ENCODE assay signal across 11 cellular contexts in the genomic region with DNA sequence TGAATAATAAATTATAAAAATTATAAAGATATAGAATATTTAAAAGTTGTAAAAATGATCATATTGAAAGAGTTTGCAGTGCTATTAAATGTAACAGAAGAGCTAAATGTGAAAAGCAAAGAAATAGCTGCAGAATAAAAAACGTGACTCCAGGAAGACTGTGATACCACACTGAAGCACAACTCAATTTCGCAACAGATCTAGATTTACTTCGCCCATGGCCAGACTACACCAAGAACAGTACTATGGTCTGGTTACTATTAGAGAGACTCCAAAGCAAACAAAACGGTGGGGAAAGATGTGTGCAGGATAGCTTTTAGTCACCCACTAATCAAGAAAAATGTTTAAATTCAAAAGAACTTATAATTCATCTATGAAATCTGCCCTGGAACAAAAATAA. TPM values are rescaled to one million over a fixed set of nuclear protein-coding genes. Genes with fewer than 3 reads are reported as not detected.
A peak's percentile ranks its signal among the peaks of the same experiment; 100 is the strongest.
DNase-seq lines count a peak whose midpoint lies in the region; ATAC-seq, FAIRE-seq and TF ChIP-seq lines count a peak whose summit lies in the region.
"Had no signal": no experiment of that assay in that cellular context is flagged by ENCODE, and none has a peak within 500 bp of the region (broad histone marks: within the 10 kb centered on the region; RNA-seq: fewer than 3 reads in every experiment).

No MANE protein-coding gene starts in this region.

- no peak overlapping the region for H3K27ac ChIP-seq in esophagus squamous epithelium

- no peak for TF ChIP-seq POLR2A in esophagus squamous epithelium (IDR thresholded peaks at IDR 0.05)

- no peaks in the 10 kb centered on the region for H3K27me3 ChIP-seq in esophagus squamous epithelium

- no peak for DNase-seq in stimulated activated naive CD8-positive, alpha-beta T cell treated with anti-CD3 and anti-CD28 coated beads, Interleukin-15, Interleukin-2, amounts not matched to agents 100 U/mL and 50 U/mL, for 24 hours
- DNase-seq in SIG-M5 treated with dmso at 0.1 percent for 504 hours (lab: John Stamatoyannopoulos, UW; ENCODE audit: unreplicated experiment) (peak; percentile 78), fibroblast of pulmonary artery (ENCODE audit: low read depth) (peak; percentile 33), esophagus squamous epithelium (lab: John Stamatoyannopoulos, UW) (no peak), RCC 7860 (ENCODE audit: low spot score) (no peak)
- DNase-seq: activated gamma-delta T cell treated with Interleukin-2 at 50 U/mL for 16 hours; DMS79 treated with DMSO at 0.1 percent for 48 hours; stimulated activated naive CD4-positive, alpha-beta T cell had no signal

- H3K4me3 Mint-ChIP-seq in stimulated activated naive CD8-positive, alpha-beta T cell treated with anti-CD3 and anti-CD28 coated beads, Interleukin-15, Interleukin-2, amounts not matched to agents 100 ng/mL and 50 ng/mL, for 24 hours, result peak overlapping the region; percentile 90

- no peak for FAIRE-seq in RCC 7860 (lab: Jason Lieb, UNC)

- peaks cover 56% of the 10 kb centered on the region for H3K4me1 Mint-ChIP-seq in stimulated activated naive CD8-positive, alpha-beta T cell treated with anti-CD3 and anti-CD28 coated beads, Interleukin-15, Interleukin-2, amounts not matched to agents 100 ng/mL and 50 ng/mL, for 24 hours (ENCODE audit: low read depth)

- no peaks in the 10 kb centered on the region for H3K36me3 ChIP-seq in esophagus squamous epithelium

- no peaks in the 10 kb centered on the region for H3K36me3 Mint-ChIP-seq in stimulated activated naive CD8-positive, alpha-beta T cell treated with anti-CD3 and anti-CD28 coated beads, Interleukin-15, Interleukin-2, amounts not matched to agents 100 ng/mL and 50 ng/mL, for 24 hours (ENCODE audit: low read depth)

- H3K4me3 ChIP-seq in fibroblast of pulmonary artery (replicated peaks; ENCODE audit: low read depth, low read length) (no peak overlapping the region), esophagus squamous epithelium (peak overlapping the region in 1 of 4 donors; percentile 98)

- WGBS in esophagus squamous epithelium, 2 donors, result 31 to 53% methylated on average over 4 of the region's 4 CpGs

- H3K9me3 ChIP-seq in esophagus squamous epithelium, result no peaks in the 10 kb centered on the region

- peaks cover 8 to 42% (median 19%) of the 10 kb centered on the region in 3 donors for H3K4me1 ChIP-seq in esophagus squamous epithelium

- ATAC-seq in stimulated activated naive CD8-positive, alpha-beta T cell treated with anti-CD3 and anti-CD28 coated beads, Interleukin-15, Interleukin-2, amounts not matched to agents 100 U/mL and 50 U/mL, for 24 hours, result no peak
- no peak for ATAC-seq in HG03565 (IDR thresholded peaks at IDR 0.05; ENCODE audit: unreplicated experiment)
- no peak for ATAC-seq in HG02642 (IDR thresholded peaks at IDR 0.05; ENCODE audit: poor library complexity, unreplicated experiment)

- H3K9me3 Mint-ChIP-seq in stimulated activated naive CD8-positive, alpha-beta T cell treated with anti-CD3 and anti-CD28 coated beads, Interleukin-15, Interleukin-2, amounts not matched to agents 100 ng/mL and 50 ng/mL, for 24 hours, result no peaks in the 10 kb centered on the region

- TF ChIP-seq CTCF in fibroblast of pulmonary artery (IDR thresholded peaks at IDR 0.05; ENCODE audit: low read length, missing control alignments) (no peak), esophagus squamous epithelium (IDR thresholded peaks at IDR 0.05) (no peak)

- H3K27ac Mint-ChIP-seq in stimulated activated naive CD8-positive, alpha-beta T cell treated with anti-CD3 and anti-CD28 coated beads, Interleukin-15, Interleukin-2, amounts not matched to agents 100 ng/mL and 50 ng/mL, for 24 hours, result no peak overlapping the region

- intact Hi-C loops in esophagus squamous epithelium (cut with DNase I), result no loop called here

- H3K27me3 Mint-ChIP-seq in stimulated activated naive CD8-positive, alpha-beta T cell treated with anti-CD3 and anti-CD28 coated beads, Interleukin-15, Interleukin-2, amounts not matched to agents 100 ng/mL and 50 ng/mL, for 24 hours, result no peaks in the 10 kb centered on the region

RNA-seq across cellular contexts. Expression of gene CHD6, which starts 1.9 kb away (rescaled TPM):
- total RNA-seq in esophagus squamous epithelium, result 10 to 100 TPM; 11.8 to 29.9 (median 17.6) TPM

Comparison
In these comparisons a context has a peak if more than half of its experiments do, and no peak if none do; other contexts are left out.
1. DNase-seq: peak in SIG-M5 treated with dmso at 0.1 percent for 504 hours (single experiment) and fibroblast of pulmonary artery (single experiment); none in stimulated activated naive CD8-positive, alpha-beta T cell treated with anti-CD3 and anti-CD28 coated beads, Interleukin-15, Interleukin-2, amounts not matched to agents 100 U/mL and 50 U/mL, for 24 hours (single experiment), esophagus squamous epithelium (single experiment) and RCC 7860 (single experiment).